ENCODE assay signal across 8 cellular contexts in the genomic region with DNA sequence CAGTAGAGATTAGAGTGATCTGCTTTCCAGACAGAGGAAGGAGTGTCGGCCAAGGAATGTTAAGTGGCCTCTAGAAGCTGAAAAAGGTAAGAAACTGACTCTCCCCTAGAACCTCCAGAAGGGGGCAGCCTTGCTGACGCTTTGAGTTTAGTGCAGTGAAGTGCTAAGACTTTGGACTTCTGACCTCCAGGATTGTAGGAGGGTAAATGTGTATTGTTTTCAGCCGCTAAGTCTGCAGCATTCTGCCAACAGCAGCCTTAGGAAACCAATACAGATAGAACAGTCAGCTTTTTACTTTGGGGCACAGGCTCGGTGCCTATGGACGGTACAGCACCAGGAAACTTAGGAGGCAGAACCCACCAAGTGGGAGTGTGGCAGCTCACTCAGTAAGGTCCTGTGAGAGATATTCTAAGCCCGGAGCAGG. TPM values are rescaled to one million over a fixed set of nuclear protein-coding genes. Genes with fewer than 3 reads are reported as not detected.
DNase-seq lines count a peak whose midpoint lies in the region; ATAC-seq and TF ChIP-seq lines count a peak whose summit lies in the region.

No MANE protein-coding gene starts in this region.

- TF ChIP-seq POLR2A in transverse colon (IDR thresholded peaks at IDR 0.05) = no peak

- no peak for ATAC-seq in GM19351 (IDR thresholded peaks at IDR 0.05; ENCODE audit: unreplicated experiment)

- TF ChIP-seq CTCF in Calu3 (IDR thresholded peaks at IDR 0.05; ENCODE audit: unreplicated experiment) (peak; percentile 77), chondrocyte (IDR thresholded peaks at IDR 0.05) (peak; percentile 81), transverse colon (IDR thresholded peaks at IDR 0.05) (peak; percentile 59 to 81 (median 72))

- CTCF ChIA-PET in Calu3 (lab: Charles Lee) = interaction anchor here (0.7 to 3.0 kb wide), 7 partner anchors 9 to 1463 kb away, joined by 3 to 20 read pairs (median 5); no protein-coding TSS in a partner anchor

- H3K27me3 ChIP-seq in transverse colon = no peaks in the 10 kb centered on the region

- H3K27ac Mint-ChIP-seq in Calu3 (ENCODE audit: unreplicated experiment) (peak overlapping the region; percentile 2), chondrocyte (ENCODE audit: unreplicated experiment) (peak overlapping the region; percentile 49)

- intact Hi-C loops in Calu3 (cut with micrococcal nuclease; ENCODE audit: unreplicated experiment) = no loop called here
- intact Hi-C loops in transverse colon (cut with DNase I; ENCODE audit: low total_unique reads) = no loop called here

- H3K9me3 Mint-ChIP-seq in Calu3 (ENCODE audit: low read depth, unreplicated experiment) (peaks cover 5% of the 10 kb centered on the region), chondrocyte (ENCODE audit: low read depth) (peaks cover 5% of the 10 kb centered on the region)

- no peaks in the 10 kb centered on the region for H3K9me3 ChIP-seq in transverse colon

- H3K36me3 ChIP-seq in transverse colon = no peaks in the 10 kb centered on the region

- H3K4me1 Mint-ChIP-seq in Calu3 (ENCODE audit: low read depth, unreplicated experiment) (peaks cover 44% of the 10 kb centered on the region), chondrocyte (ENCODE audit: low read depth) (peaks cover 42% of the 10 kb centered on the region)

- H3K36me3 Mint-ChIP-seq in Calu3 (ENCODE audit: insufficient read depth, unreplicated experiment) = peaks cover 40% of the 10 kb centered on the region
- H3K36me3 Mint-ChIP-seq in chondrocyte (ENCODE audit: low read depth) = no peaks in the 10 kb centered on the region

- 27 to 60% methylated on average over 1 to 6 of the region's 6 CpGs for WGBS in transverse colon (ENCODE audit: low coverage in 1 of 2), 2 donors

- H3K27me3 Mint-ChIP-seq in Calu3 (ENCODE audit: unreplicated experiment) (no peaks in the 10 kb centered on the region), chondrocyte (ENCODE audit: low read depth) (no peaks in the 10 kb centered on the region)

- TF ChIP-seq EP300 in transverse colon (IDR thresholded peaks at IDR 0.05; ENCODE audit: low read depth) = no peak

- H3K4me3 ChIP-seq in transverse colon = no peak overlapping the region

- peak overlapping the region; percentile 49 to 70 (median 56) for H3K27ac ChIP-seq in transverse colon

- BruUV-seq in Calu3 (replicated peaks; lab: Mats Ljungman, UMichigan) = no TSS peak

- DNase-seq in Calu3 (peak; percentile 65), HT1080 (ENCODE audit: low read depth) (peak; percentile 57), SKM-1 treated with dmso at 0.1 percent for 144 hours (lab: John Stamatoyannopoulos, UW; ENCODE audit: unreplicated experiment) (peak; percentile 55), chondrocyte (ENCODE audit: low spot score) (peak; percentile 21), lung microvascular endothelial cell (ENCODE audit: low read depth in 2 of 2) (peak; percentile 67 to 84), transverse colon (peak; percentile 82), occipital lobe (lab: John Stamatoyannopoulos, UW) (no peak)

- in situ Hi-C loops in transverse colon (cut with MboI; ENCODE audit: low pct_ligation_motif_present in 1 of 4, low pct_unique_long_range_greater_than_20kb in 1 of 4, low sequenced_read_pairs in 3 of 4) = loop anchor here in 1 of 4 donors (25.0 kb wide), 1 partner anchor 197 kb away; no protein-coding TSS in a partner anchor

- peaks cover 14 to 49% (median 36%) of the 10 kb centered on the region in 4 donors for H3K4me1 ChIP-seq in transverse colon

- H3K4me3 Mint-ChIP-seq in Calu3 (ENCODE audit: low read depth, unreplicated experiment) = no peak overlapping the region
- H3K4me3 Mint-ChIP-seq in chondrocyte (ENCODE audit: unreplicated experiment) = no peak overlapping the region

RNA-seq across cellular contexts. Expression of gene TBC1D22A, which starts 3.6 kb away (rescaled TPM):
- 27.6 and 28.2 TPM in 2 replicates for total RNA-seq in Calu3 (2022)
- total RNA-seq in HT1080 (2014; rRNA removed; shearing (Covaris generic)) = 10.7 and 12.2 TPM in 2 replicates
- 21.7 and 22.9 TPM in 2 replicates for polyA plus RNA-seq in HT1080 (2015; cell fraction: cytosol; rRNA removed)
- polyA plus RNA-seq in HT1080 (2015; cell fraction: nucleus; rRNA removed) = 18.1 and 18.8 TPM in 2 replicates
- total RNA-seq in chondrocyte = 18.9 to 21.1 TPM (median 18.9 TPM) in 3 replicates
- 12.9 and 15.3 TPM in 2 replicates for total RNA-seq in lung microvascular endothelial cell
- 100 to 1,000 TPM in 1 of 4 donors, 10 to 100 TPM in 3; 31.2 to 111 (median 41.8) TPM for total RNA-seq in transverse colon
- 4.5 TPM for total RNA-seq in occipital lobe

RNA-seq across cellular contexts. Expression of gene CERK, which starts 20.8 kb away (rescaled TPM):
- total RNA-seq in Calu3 (2022) (20.3 and 25.0 TPM in 2 replicates), chondrocyte (28.8 to 31.8 TPM (median 29.2 TPM) in 3 replicates), lung microvascular endothelial cell (80.6 and 128 TPM in 2 replicates), transverse colon (10 to 100 TPM; 13.7 to 72.2 (median 63.5) TPM), occipital lobe (42.0 TPM)
- 59.0 and 61.2 TPM in 2 replicates for total RNA-seq in HT1080 (2014; rRNA removed; shearing (Covaris generic))
- 34.2 and 40.8 TPM in 2 replicates for polyA plus RNA-seq in HT1080 (2015; cell fraction: cytosol; rRNA removed)
- polyA plus RNA-seq in HT1080 (2015; cell fraction: nucleus; rRNA removed) = 24.1 and 24.4 TPM in 2 replicates
